1 cellular context compared by ENCODE assay signal in genomic region chr11:308037-308708, GRCh38.
TF ChIP-seq lines count a peak whose summit lies in the region.

No MANE protein-coding gene starts in this region.

TF ChIP-seq in liver, 16 proteins besides CTCF, POLR2A, EP300 and RAD21 (continued from another document):
- TF ChIP-seq MAX (IDR thresholded peaks at IDR 0.05) (peak; percentile 98), RXRA (IDR thresholded peaks at IDR 0.05) (peak; percentile 69 to 76), HNF4A (conservative IDR thresholded peaks at IDR 0.05) (peak in 1 of 2 donors; percentile 30), GABPA (IDR thresholded peaks at IDR 0.05 in 1 of 2, conservative IDR thresholded peaks at IDR 0.05 in 1 of 2) (peak; percentile 47 to 72), SP1 (IDR thresholded peaks at IDR 0.05) (peak; percentile 72), JUND (IDR thresholded peaks at IDR 0.05) (peak in 1 of 2 donors; percentile 22), TAF1 (conservative IDR thresholded peaks at IDR 0.05) (peak; percentile 85)
